ENCODE assay signal across 8 cellular contexts in the genomic region with DNA sequence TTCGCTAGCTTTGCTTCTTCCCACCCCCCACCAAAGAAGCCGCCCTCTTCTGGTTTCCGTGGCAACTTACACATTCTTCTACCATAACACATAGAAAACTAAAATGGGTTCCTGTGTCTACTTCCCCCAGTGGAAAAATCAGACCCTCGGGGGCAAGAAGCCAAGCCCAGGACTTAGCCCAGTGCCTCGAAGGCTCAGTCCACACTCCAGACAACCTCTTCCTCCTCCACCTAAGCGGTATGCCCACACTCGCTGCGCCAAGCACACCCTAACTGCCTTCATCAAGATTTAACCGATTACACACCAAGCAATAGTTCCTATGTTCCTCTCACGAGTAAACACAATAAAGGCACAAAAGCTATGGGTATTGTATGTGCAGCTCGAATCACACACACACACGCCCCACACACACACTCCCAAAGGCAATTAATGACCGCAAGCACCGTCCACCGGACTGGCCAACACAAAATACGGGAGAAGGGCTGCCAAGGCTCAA. TPM values are rescaled to one million over a fixed set of nuclear protein-coding genes. Genes with fewer than 3 reads are reported as not detected.
DNase-seq lines count a peak whose midpoint lies in the region; ATAC-seq and TF ChIP-seq lines count a peak whose summit lies in the region.

No MANE protein-coding gene starts in this region.

- H3K9me3 ChIP-seq in colonic mucosa, result no peaks in the 10 kb centered on the region

- peak overlapping the region; percentile 88 for H3K27ac ChIP-seq in colonic mucosa

- peak overlapping the region; percentile 56 for H3K4me3 ChIP-seq in colonic mucosa

- H3K27me3 ChIP-seq in colonic mucosa, result no peaks in the 10 kb centered on the region

- intact Hi-C loops in colonic mucosa (cut with DNase I), result no loop called here

- no peaks in the 10 kb centered on the region for H3K4me1 ChIP-seq in colonic mucosa

- peaks cover 6% of the 10 kb centered on the region for H3K36me3 ChIP-seq in colonic mucosa

- peak overlapping the region; percentile 89 to 99 for H3K9ac ChIP-seq in colonic mucosa (ENCODE audit: low read depth in 2 of 2, low read length in 2 of 2)

- peak; percentile 0 for ATAC-seq in GM21381 (IDR thresholded peaks at IDR 0.05; ENCODE audit: unreplicated experiment)
- peak; percentile 40 for ATAC-seq in left lobe of liver

- DNase-seq in AML-193 (lab: John Stamatoyannopoulos, UW) (peak; percentile 74 to 89), M059J (ENCODE audit: low read depth) (peak; percentile 79), colonic mucosa (peak; percentile 55), left lobe of liver (ENCODE audit: low spot score) (no peak), NCI-H510A treated with DMSO at 0.1 percent for 48 hours (lab: John Stamatoyannopoulos, UW) (no peak)
- peak; percentile 50 for DNase-seq in activated CD4-positive, alpha-beta T cell treated with anti-CD3 and anti-CD28 coated beads for 1 hour
- peak; percentile 42 for DNase-seq in stimulated activated CD4-positive, alpha-beta T cell treated with anti-CD3 and anti-CD28 coated beads, Interleukin-4, amount 100 ng/mL, for 1 hour

- TF ChIP-seq CTCF in colonic mucosa (IDR thresholded peaks at IDR 0.05), result no peak

RNA-seq across cellular contexts. Expression of gene PPIL4, which starts 0.5 kb away (rescaled TPM):
- total RNA-seq in M059J (2014; rRNA removed; shearing (Covaris generic)), result 42.0 and 52.9 TPM in 2 replicates
- total RNA-seq in colonic mucosa (10 to 100 TPM; 16.0 to 26.8 TPM), left lobe of liver (7.0 TPM)

RNA-seq across cellular contexts. Expression of gene GINM1, which starts 20.9 kb away (rescaled TPM):
- 103 and 129 TPM in 2 replicates for total RNA-seq in M059J (2014; rRNA removed; shearing (Covaris generic))
- total RNA-seq in colonic mucosa (10 to 100 TPM; 22.9 to 42.8 TPM), left lobe of liver (18.6 TPM)

Comparison
In these comparisons a context has a peak if more than half of its experiments do, and no peak if none do; other contexts are left out.
1. DNase-seq: peak in AML-193 (2 of 2), M059J (single experiment), activated CD4-positive, alpha-beta T cell treated with anti-CD3 and anti-CD28 coated beads for 1 hour (single experiment), colonic mucosa (single experiment) and stimulated activated CD4-positive, alpha-beta T cell treated with anti-CD3 and anti-CD28 coated beads, Interleukin-4, amount 100 ng/mL, for 1 hour (single experiment); none in left lobe of liver (single experiment) and NCI-H510A treated with DMSO at 0.1 percent for 48 hours (single experiment).